8 cellular contexts compared by ENCODE assay signal in the genomic region with DNA sequence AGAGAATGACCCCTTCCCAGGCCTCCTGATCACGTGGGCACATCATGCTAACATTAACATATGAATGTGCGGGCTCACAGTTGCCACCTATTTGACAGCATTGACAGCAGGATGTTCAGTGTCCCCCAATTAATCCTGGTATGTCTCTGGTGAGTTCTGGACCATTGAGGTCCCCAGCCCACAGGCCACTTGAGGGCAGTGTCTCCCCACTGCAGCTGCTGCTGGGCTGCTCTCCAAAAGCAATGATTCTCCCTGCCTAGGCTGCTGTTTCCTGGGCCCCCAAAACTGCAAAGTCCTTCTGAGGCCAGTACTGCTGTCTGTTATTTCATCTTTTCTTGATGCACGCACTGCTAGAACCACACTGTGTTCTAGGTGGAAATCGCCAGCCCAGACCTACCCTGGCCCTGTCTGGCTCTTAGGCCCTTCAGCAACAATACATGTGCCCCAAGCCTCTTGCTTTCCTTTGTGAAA. TPM values are rescaled to one million over a fixed set of nuclear protein-coding genes. Genes with fewer than 3 reads are reported as not detected.
A peak's percentile ranks its signal among the peaks of the same experiment; 100 is the strongest.
DNase-seq lines count a peak whose midpoint lies in the region; ATAC-seq and TF ChIP-seq lines count a peak whose summit lies in the region.

No MANE protein-coding gene starts in this region.

- no peaks in the 10 kb centered on the region for H3K27me3 ChIP-seq in MM.1S (replicated peaks; ENCODE audit: insufficient read depth, low read length)

- no peak overlapping the region for H3K27ac ChIP-seq in MM.1S (ENCODE audit: low read length)

- H3F3A ChIP-seq in MM.1S (ENCODE audit: insufficient read depth, low read length) = no peaks in the 10 kb centered on the region

- H3K4me3 Mint-ChIP-seq in WTC11 = no peak overlapping the region

- H3K4me3 ChIP-seq in MM.1S (ENCODE audit: low read length) (no peak overlapping the region), lower leg skin (ENCODE audit: low read depth, poor library complexity, severe bottlenecking) (no peak overlapping the region)

- no peak overlapping the region for H3K27ac Mint-ChIP-seq in WTC11

- CTCF ChIA-PET in WTC11 (lab: Charles Lee) = interaction anchor here (1.4 to 1.5 kb wide), 2 partner anchors 80 to 138 kb away, joined by 3 to 4 read pairs; no protein-coding TSS in a partner anchor

- no peak overlapping the region for H2AFZ ChIP-seq in MM.1S (ENCODE audit: low read length)

- WGBS in lower leg skin, 2 donors = 47 to 59% methylated on average over 4 of the region's 4 CpGs

- no peak overlapping the region for H3K4me2 ChIP-seq in MM.1S (ENCODE audit: low read depth, low read length)

- POLR2A ChIA-PET in WTC11 (lab: Charles Lee) = no interaction called here

- H3K4me1 ChIP-seq in MM.1S (ENCODE audit: low read length) = no peaks in the 10 kb centered on the region

- intact Hi-C loops in lower leg skin (cut with DNase I; ENCODE audit: low total_unique reads) = no loop called here

- H4K20me1 ChIP-seq in MM.1S (ENCODE audit: insufficient read depth, low read length) = no peaks in the 10 kb centered on the region

- H3K4me1 Mint-ChIP-seq in WTC11 = peaks cover 7% of the 10 kb centered on the region; the same call in 1 of the 2 replicates

- H3K79me2 ChIP-seq in MM.1S (ENCODE audit: low read length) = no peaks in the 10 kb centered on the region

- peaks cover 16% of the 10 kb centered on the region; the same call in 1 of the 2 replicates for H3K9me3 Mint-ChIP-seq in WTC11

- H3K27me3 Mint-ChIP-seq in WTC11 (ENCODE audit: low read depth) = no peaks in the 10 kb centered on the region

- TF ChIP-seq POLR2A in lower leg skin (IDR thresholded peaks at IDR 0.05) = no peak

- TF ChIP-seq CTCF in MM.1S (IDR thresholded peaks at IDR 0.05; ENCODE audit: low read length) (peak; percentile 76), WTC11 (IDR thresholded peaks at IDR 0.05) (peak; percentile 44; the same call in 1 of the 2 replicates), lower leg skin (IDR thresholded peaks at IDR 0.05) (no peak)

- no peaks in the 10 kb centered on the region for H3K9me2 ChIP-seq in MM.1S (replicated peaks; ENCODE audit: insufficient read depth, low read length)

- no peaks in the 10 kb centered on the region for H3K36me3 ChIP-seq in MM.1S (replicated peaks; ENCODE audit: insufficient read depth, low read length)

- no peaks in the 10 kb centered on the region for H3K36me3 Mint-ChIP-seq in WTC11

- H3K9me3 ChIP-seq in MM.1S (replicated peaks; ENCODE audit: insufficient read depth, low read length) = no peaks in the 10 kb centered on the region

- peak; percentile 100 for ATAC-seq in WTC11
- ATAC-seq in HG03097 (IDR thresholded peaks at IDR 0.05; ENCODE audit: low FRiP score, unreplicated experiment) = no peak

- DNase-seq in DMS79 treated with DMSO at 0.1 percent for 48 hours (lab: John Stamatoyannopoulos, UW) = peak; percentile 69
- DNase-seq in MM.1S = peak; percentile 47
- DNase-seq in WTC11 (ENCODE audit: low spot score) = peak; percentile 80
- peak; percentile 49 for DNase-seq in iPS DF 4.7 (ENCODE audit: extremely low read depth, low spot score)
- peak; percentile 41 for DNase-seq in superior temporal gyrus (ENCODE audit: extremely low spot score)
- DNase-seq in lower leg skin (ENCODE audit: low spot score in 2 of 2) = no peak
- DNase-seq in T1000 (lab: John Stamatoyannopoulos, UW) = no peak

- H3K9ac ChIP-seq in MM.1S (ENCODE audit: low read length) = no peak overlapping the region

TF ChIP-seq in WTC11, 78 proteins besides CTCF, POLR2A, EP300 and RAD21:
- no peak for TF ChIP-seq NR1H2 (CRISPR knock-in tag; IDR thresholded peaks at IDR 0.05)
- peak; percentile 48; the same call in 1 of the 2 replicates for TF ChIP-seq HMGXB4 (CRISPR knock-in tag; IDR thresholded peaks at IDR 0.05)
- TF ChIP-seq USF2 (CRISPR knock-in tag; IDR thresholded peaks at IDR 0.05) = peak; percentile 53

RNA-seq across cellular contexts. Expression of gene MAPK4, which starts 52.7 kb away (rescaled TPM):
- 3.0 to 4.2 TPM (median 3.3 TPM) in 3 replicates for total RNA-seq in WTC11 (2021)
- total RNA-seq in lower leg skin = 1 to 10 TPM in 2 of 4 donors, under 1 TPM in 2; 0.46 to 5.3 (median 2.5) TPM

Comparison
In these comparisons a context has a peak if more than half of its experiments do, and no peak if none do; other contexts are left out.
1. DNase-seq: peak in DMS79 treated with DMSO at 0.1 percent for 48 hours (single experiment), MM.1S (single experiment), WTC11 (single experiment), iPS DF 4.7 (single experiment) and superior temporal gyrus (single experiment); none in lower leg skin (0 of 2) and T1000 (single experiment).
2. CTCF ChIP-seq: peak in MM.1S (single experiment) and WTC11 (single experiment); none in lower leg skin (0 of 3).